ENCODE assay signal across 24 cellular contexts in genomic region chr13:45859682-45860081, GRCh38. TPM values are rescaled to one million over a fixed set of nuclear protein-coding genes. Genes with fewer than 3 reads are reported as not detected.
"Had no signal": no experiment of that assay in that cellular context is flagged by ENCODE, and none has a peak within 500 bp of the region (broad histone marks: within the 10 kb centered on the region; RNA-seq: fewer than 3 reads in every experiment).

No MANE protein-coding gene starts in this region.

- H3K4me1 ChIP-seq: heart left ventricle, left lung, right atrium auricular region had no signal

- DNase-seq: activated B cell treated with CpG ODN at 0.5 μM for 24 hours; activated CD4-positive, alpha-beta T cell treated with anti-CD3 and anti-CD28 coated beads for 48 hours; activated CD8-positive, alpha-beta memory T cell treated with anti-CD3 and anti-CD28 coated beads, Interleukin-2, amount 50 U/mL, for 48 hours; activated CD8-positive, alpha-beta T cell treated with anti-CD3 and anti-CD28 coated beads, Interleukin-2, amount 10 ng/mL, durations not matched to agents 7 days and 5 days; activated gamma-delta T cell; activated naive CD8-positive, alpha-beta T cell treated with anti-CD3 and anti-CD28 coated beads for 36 hours; activated T-cell treated with anti-CD3 and anti-CD28 coated beads, Interleukin-2, amount 50 U/mL, for 72 hours; amygdala; effector memory CD8-positive, alpha-beta T cell; gastrocnemius medialis; heart left ventricle; islet precursor cell; left lung; mucosa of descending colon; naive thymus-derived CD4-positive, alpha-beta T cell; occipital lobe; small intestine; stimulated activated CD4-positive, alpha-beta T cell treated with anti-CD3 and anti-CD28 coated beads, Interleukin-4, amount 100 ng/mL, for 24 hours; stimulated activated naive CD4-positive, alpha-beta T cell; substantia nigra; T-helper 17 cell; trophoblast cell had no signal

- H3K36me3 ChIP-seq: gastrocnemius medialis, heart left ventricle, left lung, right atrium auricular region had no signal

- H3K36me3 Mint-ChIP-seq: activated naive CD8-positive, alpha-beta T cell treated with anti-CD3 and anti-CD28 coated beads for 36 hours; naive thymus-derived CD4-positive, alpha-beta T cell had no signal

- H3K27ac ChIP-seq: gastrocnemius medialis, heart left ventricle, left lung, right atrium auricular region had no signal

- H3K4me3 Mint-ChIP-seq: activated B cell treated with CpG ODN at 0.5 μM for 24 hours; activated CD8-positive, alpha-beta T cell treated with anti-CD3 and anti-CD28 coated beads, Interleukin-2, amount 10 ng/mL, durations not matched to agents 7 days and 5 days; activated naive CD8-positive, alpha-beta T cell treated with anti-CD3 and anti-CD28 coated beads for 36 hours; activated T-cell treated with anti-CD3 and anti-CD28 coated beads, Interleukin-2, amount 50 U/mL, for 72 hours; dendritic cell treated with granulocyte-macrophage colony-stimulating factor and Interleukin-4, amounts not matched to agents 40 ng/mL and 50 ng/mL, for 4 days; effector memory CD8-positive, alpha-beta T cell; naive thymus-derived CD4-positive, alpha-beta T cell; T-helper 17 cell had no signal

- H3K27ac Mint-ChIP-seq: activated B cell treated with CpG ODN at 0.5 μM for 24 hours; activated CD8-positive, alpha-beta T cell treated with anti-CD3 and anti-CD28 coated beads, Interleukin-2, amount 10 ng/mL, durations not matched to agents 7 days and 5 days; activated naive CD8-positive, alpha-beta T cell treated with anti-CD3 and anti-CD28 coated beads for 36 hours; activated T-cell treated with anti-CD3 and anti-CD28 coated beads, Interleukin-2, amount 50 U/mL, for 72 hours; dendritic cell treated with granulocyte-macrophage colony-stimulating factor and Interleukin-4, amounts not matched to agents 40 ng/mL and 50 ng/mL, for 4 days; effector memory CD8-positive, alpha-beta T cell had no signal

- H3K27me3 Mint-ChIP-seq: activated naive CD8-positive, alpha-beta T cell treated with anti-CD3 and anti-CD28 coated beads for 36 hours had no signal

- H3K4me1 Mint-ChIP-seq: activated B cell treated with CpG ODN at 0.5 μM for 24 hours; activated naive CD8-positive, alpha-beta T cell treated with anti-CD3 and anti-CD28 coated beads for 36 hours had no signal

- H3K9me3 Mint-ChIP-seq: activated B cell treated with CpG ODN at 0.5 μM for 24 hours; activated naive CD8-positive, alpha-beta T cell treated with anti-CD3 and anti-CD28 coated beads for 36 hours; effector memory CD8-positive, alpha-beta T cell had no signal

- H3K27me3 ChIP-seq: gastrocnemius medialis, left lung, right atrium auricular region had no signal

- ATAC-seq: activated CD8-positive, alpha-beta T cell treated with anti-CD3 and anti-CD28 coated beads, Interleukin-2, amount 10 ng/mL, durations not matched to agents 7 days and 5 days; activated T-cell treated with anti-CD3 and anti-CD28 coated beads, Interleukin-2, amount 50 U/mL, for 72 hours; effector memory CD8-positive, alpha-beta T cell; gastrocnemius medialis; heart left ventricle; left lung; mucosa of descending colon; naive thymus-derived CD4-positive, alpha-beta T cell; T-helper 17 cell had no signal

- H3K9me3 ChIP-seq: gastrocnemius medialis, mucosa of descending colon had no signal

- H3K4me3 ChIP-seq: gastrocnemius medialis, heart left ventricle, left lung, mucosa of descending colon, right atrium auricular region had no signal

- FAIRE-seq: small intestine had no signal

RNA-seq across cellular contexts. Expression of gene SIAH3, which starts 8.1 kb away (rescaled TPM):
- total RNA-seq: activated B cell treated with CpG ODN at 0.5 μM for 24 hours; activated CD8-positive, alpha-beta T cell treated with anti-CD3 and anti-CD28 coated beads, Interleukin-2, amount 10 ng/mL, durations not matched to agents 7 days and 5 days; gastrocnemius medialis; right atrium auricular region had no signal
- polyA plus RNA-seq: heart left ventricle had no signal
